Comparison of ENCODE assay signal across 10 cellular contexts in the genomic region with DNA sequence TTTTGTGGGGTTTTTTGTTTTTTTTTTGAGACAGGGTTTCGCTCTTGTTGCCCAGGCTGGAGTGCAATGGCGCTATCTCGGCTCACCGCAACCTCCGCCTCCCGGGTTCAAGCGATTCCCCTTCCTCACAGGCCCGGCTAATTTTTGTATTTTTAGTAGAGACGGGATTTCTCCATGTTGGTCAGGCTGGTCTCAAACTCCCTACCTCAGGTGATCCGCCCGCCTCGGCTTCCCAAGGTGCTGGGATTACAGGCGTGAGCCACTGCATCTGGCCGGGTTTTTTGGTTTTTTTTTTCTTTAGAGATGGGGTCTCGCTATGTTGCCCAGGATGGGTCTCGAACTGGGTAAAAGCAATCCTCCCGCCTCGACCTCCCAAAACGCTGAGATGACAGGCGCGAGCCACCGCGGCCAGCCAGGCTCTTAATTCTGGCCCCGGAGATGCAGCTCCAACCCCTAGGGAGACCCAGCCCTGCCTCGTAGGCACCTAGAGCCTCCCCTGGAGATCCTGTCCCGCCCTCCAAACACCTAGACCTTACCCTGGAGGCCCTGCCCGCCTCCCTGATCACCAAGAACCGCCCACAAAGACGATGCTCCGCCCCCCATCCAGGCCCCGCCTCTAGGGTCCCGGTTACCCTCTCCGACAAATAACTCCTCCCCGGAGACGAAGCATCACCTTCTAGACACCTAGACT. TPM values are rescaled to one million over a fixed set of nuclear protein-coding genes. Genes with fewer than 3 reads are reported as not detected.
DNase-seq lines count a peak whose midpoint lies in the region; ATAC-seq and TF ChIP-seq lines count a peak whose summit lies in the region.
"Not testable (repeated sequence)": the region's sequence is repeated elsewhere in the genome, so short reads cannot be mapped to it uniquely, and the experiment has no call there.
"Had no signal": no experiment of that assay in that cellular context is flagged by ENCODE, and none has a peak within 500 bp of the region (broad histone marks: within the 10 kb centered on the region; RNA-seq: fewer than 3 reads in every experiment).

No MANE protein-coding gene starts in this region.

- not testable (repeated sequence) for H2AFZ ChIP-seq in KMS-11 (ENCODE audit: low read depth)

- ATAC-seq in memory B cell (ENCODE audit: low read depth) = not testable (repeated sequence)

- H3K27me3 ChIP-seq in KMS-11 (ENCODE audit: insufficient read depth, low read depth); testis: not testable (repeated sequence)
- peaks cover 0 to 30% (median 0%) of the 10 kb centered on the region in 4 donors for H3K27me3 ChIP-seq in esophagus squamous epithelium

- H3K4me1 Mint-ChIP-seq in memory B cell = peaks cover 15% of the 10 kb centered on the region

- not testable (repeated sequence) for H3K9me3 ChIP-seq in esophagus squamous epithelium, testis

- not testable (repeated sequence) for H3K9ac ChIP-seq in KMS-11

- intact Hi-C loops in esophagus squamous epithelium (cut with DNase I); testis (cut with DNase I; ENCODE audit: low total_unique reads): not testable (repeated sequence)

- not testable (repeated sequence) for H3K36me3 Mint-ChIP-seq in memory B cell

- H3K79me2 ChIP-seq in KMS-11 (ENCODE audit: insufficient read depth, low read depth) = not testable (repeated sequence)

- peak overlapping the region; percentile 36; the same call in 1 of the 2 replicates for H3K4me2 ChIP-seq in KMS-11

- WGBS in esophagus squamous epithelium, 2 donors = 56 to 75% methylated on average over 20 of the region's 35 CpGs
- 30 to 58% methylated on average over 33 to 35 of the region's 35 CpGs for WGBS in testis, 2 donors

- not testable (repeated sequence) for H3K9me3 Mint-ChIP-seq in memory B cell

- DNase-seq in D341Med (ENCODE audit: low spot score) = peak; percentile 60
- DNase-seq in activated CD4-positive, alpha-beta T cell treated with anti-CD3 and anti-CD28 coated beads for 4 hours = peak; percentile 23 to 50
- peak; percentile 20 for DNase-seq in activated naive CD8-positive, alpha-beta T cell treated with anti-CD3 and anti-CD28 coated beads, Interleukin-2, amount 50 U/mL, for 16 hours (ENCODE audit: low read depth, low spot score)
- not testable (repeated sequence) for DNase-seq in esophagus squamous epithelium (lab: John Stamatoyannopoulos, UW); skeletal muscle cell (ENCODE audit: low read depth); testis
- peak in 1 of 2 donors; percentile 38 for DNase-seq in memory B cell (ENCODE audit: low spot score in 2 of 2)

- peak overlapping the region; percentile 78 for H3K27ac Mint-ChIP-seq in memory B cell

- not testable (repeated sequence) for TF ChIP-seq POLR2A in esophagus squamous epithelium (IDR thresholded peaks at IDR 0.05); testis (IDR thresholded peaks at IDR 0.05)

- not testable (repeated sequence) for H3K36me3 ChIP-seq in KMS-11 (ENCODE audit: insufficient read depth); testis (ENCODE audit: low read depth, missing control alignments)
- H3K36me3 ChIP-seq in esophagus squamous epithelium = peaks cover 0 to 80% (median 0%) of the 10 kb centered on the region in 3 donors

- not testable (repeated sequence) for H3K27ac ChIP-seq in KMS-11, testis
- peak overlapping the region in 1 of 4 donors; percentile 27 for H3K27ac ChIP-seq in esophagus squamous epithelium

- not testable (repeated sequence) for H3K4me3 ChIP-seq in KMS-11 (IDR thresholded peaks at IDR 0.05; ENCODE audit: insufficient read depth, low read depth, low read length)
- H3K4me3 ChIP-seq in esophagus squamous epithelium = peak overlapping the region; percentile 11 to 64 (median 36)
- peak overlapping the region; percentile 71 for H3K4me3 ChIP-seq in skeletal muscle cell (ENCODE audit: low read depth, low read length)
- peak overlapping the region; percentile 35 to 55 for H3K4me3 ChIP-seq in testis

- H3K27me3 Mint-ChIP-seq in memory B cell = peaks cover 17% of the 10 kb centered on the region

- TF ChIP-seq CTCF in KMS-11 (conservative IDR thresholded peaks at IDR 0.05; ENCODE audit: low read depth, low read length); esophagus squamous epithelium (IDR thresholded peaks at IDR 0.05); testis (IDR thresholded peaks at IDR 0.05): not testable (repeated sequence)

- H3K4me1 ChIP-seq in KMS-11 (ENCODE audit: low read depth, poor library complexity, severe bottlenecking); testis: not testable (repeated sequence)
- peaks cover 11 to 28% (median 15%) of the 10 kb centered on the region in 3 donors for H3K4me1 ChIP-seq in esophagus squamous epithelium

- peak overlapping the region; percentile 77 for H3K4me3 Mint-ChIP-seq in memory B cell

- not testable (repeated sequence) for H4K20me1 ChIP-seq in KMS-11 (ENCODE audit: insufficient read depth)

RNA-seq across cellular contexts. Expression of a gene that starts 9.5 kb away (rescaled TPM):
- total RNA-seq in esophagus squamous epithelium = 100 to 1,000 TPM in 1 of 4 donors, 10 to 100 TPM in 3; 61.4 to 131 (median 82.5) TPM
- 1 to 10 TPM; 5.3 to 6.4 TPM for total RNA-seq in testis
- polyA plus RNA-seq in testis (ENCODE audit: insufficient read depth, low read depth, low replicate concordance) = 6.2 TPM

RNA-seq across cellular contexts. Expression of a gene that starts 14.2 kb away (rescaled TPM):
- total RNA-seq in esophagus squamous epithelium = 10 to 100 TPM in 1 of 4 donors, 1 to 10 TPM in 3; 2.5 to 11.1 (median 6.5) TPM
- 10 to 100 TPM in 1 of 2 donors, 1 to 10 TPM in 1; 9.1 to 13.3 TPM for total RNA-seq in testis
- 14.3 TPM for polyA plus RNA-seq in testis (ENCODE audit: insufficient read depth, low read depth, low replicate concordance)

RNA-seq across cellular contexts. Expression of a gene that starts 24.7 kb away (rescaled TPM):
- under 1 TPM in 2 of 4 donors, not detected in 2; 0.18 to 0.61 TPM for total RNA-seq in esophagus squamous epithelium
- total RNA-seq in testis = 10 to 100 TPM; 24.1 to 24.9 TPM
- 18.2 TPM for polyA plus RNA-seq in testis (ENCODE audit: insufficient read depth, low read depth, low replicate concordance)
- total RNA-seq: left cardiac atrium had no signal

RNA-seq across cellular contexts. Expression of a gene that starts 26.9 kb away (rescaled TPM):
- total RNA-seq in esophagus squamous epithelium (under 1 TPM in 3 of 4 donors, not detected in 1; 0.22 to 0.76 (median 0.38) TPM), testis (1 to 10 TPM in 1 of 2 donors, under 1 TPM in 1; 0.47 to 1.1 TPM)
- 0.83 TPM for polyA plus RNA-seq in testis (ENCODE audit: insufficient read depth, low read depth, low replicate concordance)
- total RNA-seq: Calu3 had no signal

RNA-seq across cellular contexts. Expression of a gene that starts 50.1 kb away (rescaled TPM):
- total RNA-seq in esophagus squamous epithelium (not detected), testis (1 to 10 TPM in 1 of 2 donors, under 1 TPM in 1; 0.16 to 1.8 TPM)
- 0.79 TPM for polyA plus RNA-seq in testis (ENCODE audit: insufficient read depth, low read depth, low replicate concordance)
- total RNA-seq: Calu3 had no signal

Comparison
In these comparisons a context has a peak if more than half of its experiments do, and no peak if none do; other contexts are left out.
1. RNA of a gene that starts 9.5 kb away (total RNA-seq): 61.4 to 131 TPM in esophagus squamous epithelium; 5.3 to 6.4 TPM in testis; every median in the first group is over 4 times any median in the second.
2. RNA of a gene that starts 24.7 kb away (total RNA-seq): 24.1 to 24.9 TPM in testis; 0.18 to 0.61 TPM in esophagus squamous epithelium; every median in the first group is over 10 times any median in the second.